8 cellular contexts compared by ENCODE assay signal in genomic region chr10:72321248-72322029, GRCh38. TPM values are rescaled to one million over a fixed set of nuclear protein-coding genes. Genes with fewer than 3 reads are reported as not detected.
DNase-seq lines count a peak whose midpoint lies in the region; ATAC-seq, FAIRE-seq and TF ChIP-seq lines count a peak whose summit lies in the region.

No MANE protein-coding gene starts in this region.

- no peak for ATAC-seq in left cardiac atrium

- no peaks in the 10 kb centered on the region for H3K27me3 ChIP-seq in cardiac muscle cell
- H3K27me3 ChIP-seq in astrocyte (ENCODE audit: insufficient read depth, low read length), result no peaks in the 10 kb centered on the region
- no peaks in the 10 kb centered on the region for H3K27me3 ChIP-seq in mesendoderm (ENCODE audit: insufficient read depth, low read length, poor library complexity)
- no peaks in the 10 kb centered on the region for H3K27me3 ChIP-seq in uterus

- H4K5ac ChIP-seq in mesendoderm (ENCODE audit: low read length), result no peak overlapping the region

- no peak for TF ChIP-seq POLR2A in uterus (IDR thresholded peaks at IDR 0.05)

- H3K79me1 ChIP-seq in mesendoderm (ENCODE audit: low read length), result no peaks in the 10 kb centered on the region

- no peaks in the 10 kb centered on the region for H3K36me3 ChIP-seq in cardiac muscle cell
- H3K36me3 ChIP-seq in astrocyte (ENCODE audit: insufficient read depth, low read length), result no peaks in the 10 kb centered on the region
- no peaks in the 10 kb centered on the region for H3K36me3 ChIP-seq in mesendoderm (ENCODE audit: control insufficient read depth, insufficient read depth, low read length)
- no peaks in the 10 kb centered on the region for H3K36me3 ChIP-seq in uterus

- no peak overlapping the region for H3K4me3 ChIP-seq in cardiac muscle cell
- H3K4me3 ChIP-seq in astrocyte (ENCODE audit: insufficient read depth, low read depth, low read length), result no peak overlapping the region
- no peak overlapping the region for H3K4me3 ChIP-seq in mesendoderm (ENCODE audit: low read length)
- no peak overlapping the region for H3K4me3 ChIP-seq in uterus

- H3K79me2 ChIP-seq in astrocyte (ENCODE audit: insufficient read depth, low read length) (no peaks in the 10 kb centered on the region), mesendoderm (ENCODE audit: control insufficient read depth, insufficient read depth, low read length) (no peaks in the 10 kb centered on the region)

- no CpG with 5 or more reads among the region's 13 CpGs for WGBS in mesendoderm (ENCODE audit: extremely low coverage, insufficient coverage, low lambda C conversion rate)

- H3K4me1 ChIP-seq in cardiac muscle cell (ENCODE audit: low read depth) (peaks cover 47% of the 10 kb centered on the region), astrocyte (ENCODE audit: insufficient read depth, low read length) (peaks cover 46% of the 10 kb centered on the region), mesendoderm (ENCODE audit: control insufficient read depth, low read depth, low read length) (peaks cover 13% of the 10 kb centered on the region), uterus (peaks cover 0 to 16% of the 10 kb centered on the region in 2 donors)

- H3K9me3 ChIP-seq in cardiac muscle cell (ENCODE audit: low read depth) (no peaks in the 10 kb centered on the region), astrocyte (ENCODE audit: insufficient read depth, low read depth, low read length) (no peaks in the 10 kb centered on the region), uterus (no peaks in the 10 kb centered on the region)

- peaks cover 22% of the 10 kb centered on the region for H3K4me1 Mint-ChIP-seq in astrocyte (ENCODE audit: low read depth, unreplicated experiment)

- H3K23ac ChIP-seq in mesendoderm (ENCODE audit: low read length), result peak overlapping the region; percentile 89

- H3K27ac ChIP-seq in cardiac muscle cell, result peak overlapping the region; percentile 76
- peak overlapping the region; percentile 88 for H3K27ac ChIP-seq in astrocyte (ENCODE audit: low read depth, low read length)
- H3K27ac ChIP-seq in mesendoderm (ENCODE audit: low read depth, low read length), result peak overlapping the region; percentile 85
- peak overlapping the region; percentile 82 to 91 for H3K27ac ChIP-seq in uterus

- peak overlapping the region; percentile 100 for H3K27ac Mint-ChIP-seq in astrocyte (ENCODE audit: unreplicated experiment)

- H2BK5ac ChIP-seq in mesendoderm (ENCODE audit: low read length), result peak overlapping the region; percentile 87

- no peak for TF ChIP-seq CTCF in cardiac muscle cell (IDR thresholded peaks at IDR 0.05; ENCODE audit: low read depth, low read length)
- no peak for TF ChIP-seq CTCF in astrocyte (IDR thresholded peaks at IDR 0.05; ENCODE audit: insufficient read depth, low read depth, low read length)
- no peak for TF ChIP-seq CTCF in uterus (IDR thresholded peaks at IDR 0.05)
- no peak for TF ChIP-seq CTCF in GM20000 (IDR thresholded peaks at IDR 0.05; ENCODE audit: extremely low read depth, missing control alignments)

- H3K18ac ChIP-seq in mesendoderm (ENCODE audit: low read length), result peak overlapping the region; percentile 24

- no peak overlapping the region for H4K8ac ChIP-seq in mesendoderm (ENCODE audit: low read depth, low read length)

- peak overlapping the region; percentile 65 for H2BK120ac ChIP-seq in mesendoderm (ENCODE audit: low read depth, low read length)

- no peak overlapping the region for H2AK5ac ChIP-seq in mesendoderm (ENCODE audit: low read length)

- intact Hi-C loops in left cardiac atrium (cut with DNase I), result loop anchor here in 1 of 2 donors (10.0 kb wide), 1 partner anchor 47 kb away; the partner anchor contains the start of gene DDIT4
- intact Hi-C loops in uterus (cut with DNase I; ENCODE audit: low total_unique reads), result no loop called here

- no peaks in the 10 kb centered on the region for H3K36me3 Mint-ChIP-seq in astrocyte (ENCODE audit: low read depth, unreplicated experiment)

- no peak overlapping the region for H2AFZ ChIP-seq in astrocyte (ENCODE audit: low read depth, low read length)

- no peaks in the 10 kb centered on the region for H3K27me3 Mint-ChIP-seq in astrocyte (ENCODE audit: low read depth, unreplicated experiment)

- DNase-seq in cardiac muscle cell (ENCODE audit: low read depth in 1 of 2, low spot score in 1 of 2) (no peak), left cardiac atrium (no peak), astrocyte (ENCODE audit: low read depth) (no peak), mesendoderm (peak; percentile 75), uterus (no peak), GM20000 (ENCODE audit: low spot score) (no peak), urothelium cell line (ENCODE audit: low spot score) (no peak), foreskin melanocyte (no peak)

- H4K20me1 ChIP-seq in astrocyte (ENCODE audit: insufficient read depth, low read length), result no peaks in the 10 kb centered on the region

- FAIRE-seq in astrocyte (lab: Jason Lieb, UNC) (no peak), urothelium cell line (lab: Jason Lieb, UNC) (no peak)

- no peaks in the 10 kb centered on the region for H3K9me3 Mint-ChIP-seq in astrocyte (ENCODE audit: unreplicated experiment)

- H3K4me2 ChIP-seq in astrocyte (ENCODE audit: low read length) (peak overlapping the region; percentile 81), mesendoderm (ENCODE audit: low read length) (no peak overlapping the region)

- no peak overlapping the region for H3K4me3 Mint-ChIP-seq in astrocyte (ENCODE audit: unreplicated experiment)

- peak overlapping the region; percentile 77 for H3K9ac ChIP-seq in astrocyte (ENCODE audit: low read length)
- peak overlapping the region; percentile 32 for H3K9ac ChIP-seq in mesendoderm (ENCODE audit: low read length)

- H3K4ac ChIP-seq in mesendoderm (ENCODE audit: low read depth, low read length), result peak overlapping the region; percentile 87

- no peak overlapping the region for H2BK15ac ChIP-seq in mesendoderm (replicated peaks; ENCODE audit: low read depth)

- peak overlapping the region; percentile 72 for H3K56ac ChIP-seq in mesendoderm (ENCODE audit: low read length)

RNA-seq across cellular contexts. Expression of gene DNAJB12, which starts 33.3 kb away (rescaled TPM):
- 29.3 and 32.0 TPM in 2 replicates for total RNA-seq in cardiac muscle cell
- 23.8 and 34.2 TPM in 2 replicates for polyA plus RNA-seq in cardiac muscle cell
- total RNA-seq in left cardiac atrium, result 10 to 100 TPM; 25.8 to 33.4 TPM
- total RNA-seq in astrocyte, result 24.3 and 24.8 TPM in 2 replicates
- polyA plus RNA-seq in mesendoderm (2013, experiment 1 of 2), result 15.4 TPM
- 15.1 TPM for polyA plus RNA-seq in mesendoderm (2013, experiment 2 of 2)
- 10 to 100 TPM; 18.4 to 34.8 (median 22.7) TPM for total RNA-seq in uterus

RNA-seq across cellular contexts. Expression of gene DDIT4, which starts 47.7 kb away (rescaled TPM):
- 213 and 227 TPM in 2 replicates for total RNA-seq in cardiac muscle cell
- 210 and 276 TPM in 2 replicates for polyA plus RNA-seq in cardiac muscle cell
- total RNA-seq in left cardiac atrium, result 100 to 1,000 TPM in 1 of 2 donors, 10 to 100 TPM in 1; 88.8 to 112 TPM
- total RNA-seq in astrocyte, result 244 and 313 TPM in 2 replicates
- 13.6 TPM for polyA plus RNA-seq in mesendoderm (2013, experiment 1 of 2)
- polyA plus RNA-seq in mesendoderm (2013, experiment 2 of 2), result 13.8 TPM
- 100 to 1,000 TPM; 118 to 210 (median 145) TPM for total RNA-seq in uterus
